14 cellular contexts compared by ENCODE assay signal in genomic region chr6:78984225-78984950, GRCh38.
DNase-seq lines count a peak whose midpoint lies in the region; ATAC-seq, FAIRE-seq and TF ChIP-seq lines count a peak whose summit lies in the region.
"Had no signal": no experiment of that assay in that cellular context is flagged by ENCODE, and none has a peak within 500 bp of the region (broad histone marks: within the 10 kb centered on the region; RNA-seq: fewer than 3 reads in every experiment).

No MANE protein-coding gene starts in this region.

- H3K27ac Mint-ChIP-seq in brain (peak overlapping the region in 3 of 5 experiments; percentile 8 to 52 (median 50)), nephron progenitor cell (peak overlapping the region; percentile 26)
- H3K27ac Mint-ChIP-seq: CD14-positive monocyte had no signal

- intact Hi-C loops in left ventricle myocardium inferior (cut with micrococcal nuclease) (no loop called here), posterior cingulate gyrus (cut with DNase I) (no loop called here)

- ATAC-seq in HG03025 (IDR thresholded peaks at IDR 0.05; ENCODE audit: low FRiP score, unreplicated experiment) (no peak), omental fat pad (ENCODE audit: low FRiP score) (no peak)
- ATAC-seq: HCT116 had no signal

- no peaks in the 10 kb centered on the region for H3K9me3 Mint-ChIP-seq in brain
- no peaks in the 10 kb centered on the region for H3K9me3 Mint-ChIP-seq in nephron progenitor cell
- H3K9me3 Mint-ChIP-seq: CD14-positive monocyte had no signal

- H3K9me3 ChIP-seq in left ventricle myocardium inferior (replicated peaks): no peaks in the 10 kb centered on the region

- TF ChIP-seq CTCF in D721Med (IDR thresholded peaks at IDR 0.05; ENCODE audit: insufficient read depth, missing control alignments): no peak
- TF ChIP-seq CTCF in brain (conservative IDR thresholded peaks at IDR 0.05): no peak
- TF ChIP-seq CTCF in left ventricle myocardium inferior (IDR thresholded peaks at IDR 0.05; ENCODE audit: borderline replicate concordance): no peak
- TF ChIP-seq CTCF in nephron progenitor cell (IDR thresholded peaks at IDR 0.05): no peak
- no peak for TF ChIP-seq CTCF in omental fat pad (IDR thresholded peaks at IDR 0.05)

- peaks cover 84% of the 10 kb centered on the region for H3K36me3 ChIP-seq in left ventricle myocardium inferior

- H3K4me3 Mint-ChIP-seq in brain (no peak overlapping the region), nephron progenitor cell (no peak overlapping the region)
- H3K4me3 Mint-ChIP-seq: CD14-positive monocyte had no signal

- FAIRE-seq in D721Med (lab: Jason Lieb, UNC): peak; percentile 77
- FAIRE-seq: H54 had no signal

- no peak overlapping the region for H3K4me3 ChIP-seq in left ventricle myocardium inferior
- H3K4me3 ChIP-seq: GM23248 had no signal

- no peak for DNase-seq in D721Med (ENCODE audit: insufficient read length, low spot score)
- no peak for DNase-seq in left ventricle myocardium inferior
- DNase-seq in nephron progenitor cell: no peak
- no peak for DNase-seq in posterior cingulate gyrus
- no peak for DNase-seq in 8988T
- DNase-seq in omental fat pad (ENCODE audit: low spot score): no peak
- DNase-seq: DMS 273 treated with DMSO at 0.1 percent for 48 hours, GM23248 had no signal

- H3K4me1 Mint-ChIP-seq in brain (no peaks in the 10 kb centered on the region), nephron progenitor cell (no peaks in the 10 kb centered on the region)
- H3K4me1 Mint-ChIP-seq: CD14-positive monocyte had no signal

- peak overlapping the region; percentile 77 for H3K27ac ChIP-seq in left ventricle myocardium inferior (replicated peaks)
- H3K27ac ChIP-seq: GM23248, HL-60 had no signal

- H3K4me1 ChIP-seq in left ventricle myocardium inferior: peaks cover 22% of the 10 kb centered on the region

- H3K27me3 ChIP-seq in left ventricle myocardium inferior (ENCODE audit: low read depth): no peaks in the 10 kb centered on the region

- H3K27me3 Mint-ChIP-seq in brain: no peaks in the 10 kb centered on the region
- no peaks in the 10 kb centered on the region for H3K27me3 Mint-ChIP-seq in nephron progenitor cell (ENCODE audit: low read depth, poor library complexity)

- peaks cover 73% of the 10 kb centered on the region for H3K36me3 Mint-ChIP-seq in brain
- peaks cover 80% of the 10 kb centered on the region for H3K36me3 Mint-ChIP-seq in nephron progenitor cell (ENCODE audit: low read depth)
